ENCODE assay signal across 8 cellular contexts in the genomic region with DNA sequence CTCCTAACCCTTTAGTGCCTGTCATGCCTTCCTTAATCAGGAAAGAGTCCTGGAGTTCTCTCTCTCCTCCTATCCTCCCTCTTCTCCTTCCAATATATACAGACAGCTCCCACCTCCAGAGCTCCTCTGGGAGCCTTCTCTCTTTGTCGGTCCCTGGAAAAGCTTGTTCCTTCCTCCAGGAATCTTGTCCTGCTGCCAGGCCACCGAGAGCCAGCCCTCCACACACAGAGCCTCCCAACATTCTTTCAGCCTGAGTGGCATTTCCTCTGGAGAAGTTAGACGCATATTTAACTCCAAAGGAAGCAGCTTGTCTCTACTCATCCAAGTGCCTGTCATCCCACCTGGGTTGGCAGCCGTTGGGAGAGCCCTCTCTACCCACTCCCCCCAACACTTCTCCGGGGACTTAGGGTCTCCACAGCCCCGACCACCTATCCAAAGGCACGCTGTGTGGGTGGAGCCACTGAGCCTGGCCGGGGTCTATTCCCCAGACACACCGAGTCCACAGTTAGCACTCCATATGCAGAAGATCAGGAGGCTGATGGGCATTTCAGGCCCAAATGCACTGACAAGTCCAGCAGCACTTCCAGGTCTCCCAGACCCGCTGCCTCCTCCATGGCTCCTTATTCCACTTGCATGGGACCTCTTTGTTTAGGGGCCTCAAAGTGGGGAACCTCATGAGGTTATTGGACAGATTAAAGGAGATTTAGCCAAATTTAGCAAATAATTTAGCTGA. TPM values are rescaled to one million over a fixed set of nuclear protein-coding genes. Genes with fewer than 3 reads are reported as not detected.
DNase-seq lines count a peak whose midpoint lies in the region; ATAC-seq and TF ChIP-seq lines count a peak whose summit lies in the region.

No MANE protein-coding gene starts in this region.

- DNase-seq in HCEC 1CT (peak; percentile 92), astrocyte of the cerebellum (ENCODE audit: low read depth) (peak; percentile 92), right cardiac atrium (peak; percentile 81 to 91 (median 85)), progenitor cell of endocrine pancreas (ENCODE audit: low spot score, unreplicated experiment) (no peak), DMS53 treated with DMSO at 0.1 percent for 48 hours (lab: John Stamatoyannopoulos, UW; ENCODE audit: unreplicated experiment) (no peak)

- H3K27ac ChIP-seq in right cardiac atrium (ENCODE audit: low read length) (peak overlapping the region; percentile 91), skin epidermis (peak overlapping the region in 18 of 21 experiments; percentile 19 to 74 (median 58))

- H3K36me3 Mint-ChIP-seq in progenitor cell of endocrine pancreas (ENCODE audit: insufficient read depth) = peaks cover 18% of the 10 kb centered on the region

- H3K27me3 Mint-ChIP-seq in progenitor cell of endocrine pancreas = no peaks in the 10 kb centered on the region

- in situ Hi-C loops in astrocyte of the cerebellum (cut with HindIII; ENCODE audit: low sequenced_read_pairs) = no loop called here

- no peak overlapping the region for H3K4me3 Mint-ChIP-seq in progenitor cell of endocrine pancreas (ENCODE audit: low read depth)

- ATAC-seq in right cardiac atrium (peak; percentile 47 to 64), GM21528 (IDR thresholded peaks at IDR 0.05; ENCODE audit: low FRiP score, unreplicated experiment) (no peak), HG02798 (IDR thresholded peaks at IDR 0.05; ENCODE audit: poor library complexity, unreplicated experiment) (no peak)

- no peak overlapping the region for H3K4me3 ChIP-seq in astrocyte of the cerebellum (ENCODE audit: low read depth, low read length)
- no peak overlapping the region for H3K4me3 ChIP-seq in right cardiac atrium (ENCODE audit: low read length)
- H3K4me3 ChIP-seq in skin epidermis = no peak overlapping the region

- WGBS in right cardiac atrium = 21% methylated on average over 10 of the region's 10 CpGs

- H3K27ac Mint-ChIP-seq in progenitor cell of endocrine pancreas = no peak overlapping the region

- no peaks in the 10 kb centered on the region for H3K27me3 ChIP-seq in right cardiac atrium (ENCODE audit: control insufficient read depth, insufficient read depth)

- no peak for TF ChIP-seq CTCF in astrocyte of the cerebellum (IDR thresholded peaks at IDR 0.05; ENCODE audit: low read depth, low read length, missing control alignments)
- TF ChIP-seq CTCF in progenitor cell of endocrine pancreas (IDR thresholded peaks at IDR 0.05; ENCODE audit: unreplicated experiment) = no peak

- peaks cover 1% of the 10 kb centered on the region for H3K4me1 Mint-ChIP-seq in progenitor cell of endocrine pancreas (ENCODE audit: low read depth)

- intact Hi-C loops in right cardiac atrium (cut with DNase I) = loop anchor here in 1 of 4 donors (10.0 kb wide), 1 partner anchor 47 kb away; no protein-coding TSS in a partner anchor

- peaks cover 66% of the 10 kb centered on the region for H3K4me1 ChIP-seq in right cardiac atrium (ENCODE audit: control insufficient read depth, insufficient read depth, low read length)

- no peaks in the 10 kb centered on the region for H3K9me3 ChIP-seq in right cardiac atrium (ENCODE audit: control insufficient read depth, low read length)

- no peaks in the 10 kb centered on the region for H3K9me3 Mint-ChIP-seq in progenitor cell of endocrine pancreas (ENCODE audit: low read depth)

RNA-seq across cellular contexts. Expression of gene DKK3, which starts 31.1 kb away (rescaled TPM):
- total RNA-seq in right cardiac atrium (1,000 to 10,000 TPM; 2,567 to 3,299 (median 2,969) TPM), progenitor cell of endocrine pancreas (66.3 and 75.2 TPM in 2 replicates)
- 2,307 TPM for polyA plus RNA-seq in right cardiac atrium

Comparison
In these comparisons a context has a peak if more than half of its experiments do, and no peak if none do; other contexts are left out.
1. DNase-seq: peak in HCEC 1CT (single experiment), astrocyte of the cerebellum (single experiment) and right cardiac atrium (3 of 3); none in progenitor cell of endocrine pancreas (single experiment) and DMS53 treated with DMSO at 0.1 percent for 48 hours (single experiment).
2. ATAC-seq: peak in right cardiac atrium (2 of 2); none in GM21528 (single experiment) and HG02798 (single experiment).
3. RNA of gene DKK3, which starts 31.1 kb away (total RNA-seq): 2,567 to 3,299 TPM in right cardiac atrium; 66.3 to 75.2 TPM in progenitor cell of endocrine pancreas; every median in the first group is over 10 times any median in the second.